Comparison of ENCODE assay signal across 10 cellular contexts in genomic region chr18:8730080-8730827, GRCh38. TPM values are rescaled to one million over a fixed set of nuclear protein-coding genes. Genes with fewer than 3 reads are reported as not detected.
DNase-seq lines count a peak whose midpoint lies in the region; ATAC-seq, FAIRE-seq and TF ChIP-seq lines count a peak whose summit lies in the region.
"Had no signal": no experiment of that assay in that cellular context is flagged by ENCODE, and none has a peak within 500 bp of the region (broad histone marks: within the 10 kb centered on the region; RNA-seq: fewer than 3 reads in every experiment).

No MANE protein-coding gene starts in this region.

- H3K27me3 ChIP-seq in H1 (replicated peaks in 1 of 4; ENCODE audit: control insufficient read depth in 3 of 4, extremely low read depth in 1 of 4, insufficient read depth in 3 of 4, low read length in 3 of 4) = no peaks in the 10 kb centered on the region

- no peak overlapping the region for H4K91ac ChIP-seq in H1 (replicated peaks; ENCODE audit: insufficient read length, low read length)

- H3K4me1 Mint-ChIP-seq in naive B cell = peaks cover 13 to 33% (median 17%) of the 10 kb centered on the region in 3 donors

- peaks cover 8 to 13% of the 10 kb centered on the region in 2 donors for H3K36me3 Mint-ChIP-seq in naive B cell

- no peak overlapping the region for H2BK12ac ChIP-seq in H1 (ENCODE audit: low read depth, low read length)

- peak overlapping the region in 2 of 6 donors; percentile 19 to 72 for H3K27ac Mint-ChIP-seq in naive B cell
- H3K27ac Mint-ChIP-seq: activated T-helper 2 cell treated with anti-CD3 and anti-CD28 coated beads, Interferon-gamma antibody, Interleukin-2, Interleukin-4, amounts not matched to agents 10 μg/mL and 5 μg/mL and 100 μg/mL, durations not matched to agents 14 hours and 24 hours and 36 hours had no signal

- no peak for TF ChIP-seq CTCF in H1 (IDR thresholded peaks at IDR 0.05; ENCODE audit: control extremely low read depth in 1 of 3, insufficient read depth in 1 of 3, low read depth in 1 of 3, low read length in 3 of 3)

- no peak for TF ChIP-seq POLR2A in H1 (IDR thresholded peaks at IDR 0.05; ENCODE audit: control extremely low read depth in 1 of 2, low read depth in 2 of 2, low read length in 2 of 2)

- CTCF ChIA-PET in H1 (lab: Charles Lee; ENCODE audit: partially characterized antibody) = interaction anchor here (0.7 kb wide), 1 partner anchor 168 kb away, joined by 3 read pairs; no protein-coding TSS in a partner anchor

- no peak overlapping the region for H3K14ac ChIP-seq in H1 (ENCODE audit: insufficient read length)

- no peak overlapping the region for H4K8ac ChIP-seq in H1 (ENCODE audit: extremely low read depth, insufficient read depth, low read length)

- no peak overlapping the region for H3K4me3 ChIP-seq in H1 (ENCODE audit: extremely low read depth in 1 of 4, insufficient read depth in 2 of 4, low read depth in 3 of 4, low read length in 4 of 4)

- H2BK120ac ChIP-seq in H1 (replicated peaks; ENCODE audit: low read depth, low read length) = no peak overlapping the region

- peaks cover 0 to 4% (median 4%) of the 10 kb centered on the region in 4 experiments; a peak in 4 of 8 replicates for H3K36me3 ChIP-seq in H1 (ENCODE audit: control insufficient read depth in 2 of 4, insufficient read depth in 4 of 4, low read length in 3 of 4)

- H3K79me1 ChIP-seq in H1 (ENCODE audit: low read depth, low read length) = no peaks in the 10 kb centered on the region; the same call in 1 of the 2 replicates

- TF ChIP-seq RAD21 in H1 (IDR thresholded peaks at IDR 0.05 in 1 of 2, conservative IDR thresholded peaks at IDR 0.05 in 1 of 2; ENCODE audit: low read depth in 2 of 2, low read length in 2 of 2) = no peak

- TF ChIP-seq EP300 in H1 (IDR thresholded peaks at IDR 0.05; ENCODE audit: borderline replicate concordance in 1 of 2, low read depth in 2 of 2, low read length in 2 of 2) = no peak

- H3K18ac ChIP-seq in H1 (ENCODE audit: extremely low read depth, low read length) = no peak overlapping the region

- peaks cover 2 to 14% (median 6%) of the 10 kb centered on the region in 4 experiments; a peak in 6 of 7 replicates for H3K4me1 ChIP-seq in H1 (replicated peaks in 1 of 4; ENCODE audit: control insufficient read depth in 3 of 4, insufficient read depth in 4 of 4, low read length in 3 of 4)

- ATAC-seq in naive B cell (ENCODE audit: low read depth in 2 of 2) (peak; percentile 28 to 45), HG03039 (IDR thresholded peaks at IDR 0.05; ENCODE audit: unreplicated experiment) (no peak), HG03457 (IDR thresholded peaks at IDR 0.05; ENCODE audit: unreplicated experiment) (no peak)

- peaks cover 0 to 9% (median 3%) of the 10 kb centered on the region in 7 donors for H3K9me3 Mint-ChIP-seq in naive B cell
- H3K9me3 Mint-ChIP-seq: activated T-helper 2 cell treated with anti-CD3 and anti-CD28 coated beads, Interferon-gamma antibody, Interleukin-2, Interleukin-4, amounts not matched to agents 10 μg/mL and 5 μg/mL and 100 μg/mL, durations not matched to agents 14 hours and 24 hours and 36 hours had no signal

- H3K9ac ChIP-seq in H1 (replicated peaks in 1 of 4; ENCODE audit: extremely low read depth in 1 of 4, low read depth in 3 of 4, low read length in 3 of 4) = no peak overlapping the region

- H3K27me3 Mint-ChIP-seq in naive B cell = no peaks in the 10 kb centered on the region

- no peaks in the 10 kb centered on the region for H3K9me3 ChIP-seq in H1 (ENCODE audit: insufficient read depth in 2 of 2, low read depth in 1 of 2, low read length in 1 of 2)

- no peak overlapping the region for H3K4me2 ChIP-seq in H1 (ENCODE audit: insufficient read depth in 1 of 2, low read depth in 2 of 2, low read length in 2 of 2)

- no peak overlapping the region for H4K5ac ChIP-seq in H1 (ENCODE audit: insufficient read length, low read depth, low read length)

- no peak overlapping the region for H2AFZ ChIP-seq in H1 (ENCODE audit: low read length)

- no peak overlapping the region for H3K4ac ChIP-seq in H1 (replicated peaks; ENCODE audit: insufficient read length, low read depth, low read length)

- no peak for FAIRE-seq in H1 (lab: Jason Lieb, UNC)
- FAIRE-seq in GM19239 (lab: Jason Lieb, UNC) = no peak

- peaks cover 0 to 32% of the 10 kb centered on the region in 2 experiments; a peak in 2 of 4 replicates for H3K79me2 ChIP-seq in H1 (ENCODE audit: control insufficient read depth in 1 of 2, insufficient read depth in 2 of 2, low read length in 2 of 2)

- H2BK15ac ChIP-seq in H1 (ENCODE audit: low read length) = no peak overlapping the region

- 90% methylated on average over 16 of the region's 16 CpGs; no CpG with 5 or more reads in 1 of the 2 experiments for WGBS in H1 (ENCODE audit: extremely low coverage in 1 of 2, insufficient coverage in 1 of 2, insufficient read length in 1 of 2, insufficient replicate concordance in 2 of 2, low coverage in 1 of 2, low lambda C conversion rate in 2 of 2, missing lambda C conversion rate in 1 of 2), 2 experiments

- H3K23me2 ChIP-seq in H1 (ENCODE audit: low read depth, low read length) = no peaks in the 10 kb centered on the region

- peak; percentile 34 for DNase-seq in Ammon's horn (ENCODE audit: low spot score)
- peak; percentile 41 for DNase-seq in NCI-H446 treated with DMSO at 0.1 percent for 48 hours (lab: John Stamatoyannopoulos, UW)
- no peak for DNase-seq in H1 (ENCODE audit: low read depth in 1 of 2, low spot score in 2 of 2)
- DNase-seq in naive B cell = no peak
- DNase-seq in GM19239 (ENCODE audit: insufficient read length, low spot score) = no peak
- no peak for DNase-seq in NCI-H1105 treated with DMSO at 0.1 percent for 48 hours (lab: John Stamatoyannopoulos, UW)
- DNase-seq: NCI-H526 had no signal

- POLR2A ChIA-PET in H1 (lab: Charles Lee; ENCODE audit: partially characterized antibody) = interaction anchor here (0.7 kb wide), 1 partner anchor 380 kb away, joined by 4 read pairs; no protein-coding TSS in a partner anchor

- H2AK5ac ChIP-seq in H1 (ENCODE audit: low read depth, low read length) = peak overlapping the region; percentile 53; the same call in 1 of the 2 replicates

- peak overlapping the region in 3 of 8 donors; percentile 16 to 35 (median 20) for H3K4me3 Mint-ChIP-seq in naive B cell

- H3K23ac ChIP-seq in H1 (ENCODE audit: insufficient read length) = no peak overlapping the region

- no peaks in the 10 kb centered on the region for H4K20me1 ChIP-seq in H1 (replicated peaks in 1 of 2; ENCODE audit: control insufficient read depth in 1 of 2, insufficient read depth in 2 of 2, low read length in 2 of 2)

- H2BK5ac ChIP-seq in H1 (ENCODE audit: low read depth, low read length) = no peak overlapping the region

- H2BK20ac ChIP-seq in H1 (ENCODE audit: low read length) = no peak overlapping the region

- no peak overlapping the region for H3K27ac ChIP-seq in H1 (ENCODE audit: low read depth, low read length)

- no peak overlapping the region for H3K56ac ChIP-seq in H1 (replicated peaks; ENCODE audit: insufficient read length, low read depth, low read length)

TF ChIP-seq in H1, 55 proteins besides CTCF, POLR2A, EP300 and RAD21:
- TF ChIP-seq GTF2F1 (IDR thresholded peaks at IDR 0.05; ENCODE audit: borderline replicate concordance, low read depth, low read length) = no peak
- TF ChIP-seq RNF2 (IDR thresholded peaks at IDR 0.05; ENCODE audit: borderline replicate concordance, low read depth, low read length, missing control alignments, poor library complexity, severe bottlenecking) = no peak
- no peak for TF ChIP-seq KDM1A (IDR thresholded peaks at IDR 0.05; ENCODE audit: borderline replicate concordance, low read length)
- no peak for TF ChIP-seq NANOG (IDR thresholded peaks at IDR 0.05; ENCODE audit: insufficient read depth, low read depth, low read length, poor library complexity, severe bottlenecking)
- TF ChIP-seq JUND (IDR thresholded peaks at IDR 0.05; ENCODE audit: low read length) = no peak
- TF ChIP-seq MAX (IDR thresholded peaks at IDR 0.05) = no peak
- TF ChIP-seq KDM5A (IDR thresholded peaks at IDR 0.05; ENCODE audit: low read length) = no peak
- no peak for TF ChIP-seq TAF1 (IDR thresholded peaks at IDR 0.05; ENCODE audit: low read depth, low read length)
- TF ChIP-seq BCL11A (IDR thresholded peaks at IDR 0.05; ENCODE audit: low read depth in 2 of 2, low read length in 2 of 2) = no peak
- TF ChIP-seq RFX5 (IDR thresholded peaks at IDR 0.05; ENCODE audit: borderline replicate concordance, low read depth, low read length) = no peak

RNA-seq across cellular contexts. Expression of gene MTCL1, which starts 24.9 kb away (rescaled TPM):
- total RNA-seq in H1 (2021; fragmentation: NEBNext Ultra II Directional; extraction: Animal tissue kit (Norgen Biotek cat#: 25700)) = 60.8 and 62.0 TPM in 2 replicates
- polyA plus RNA-seq in H1 (2011; rRNA removed) (16.6 and 19.8 TPM in 2 replicates), naive B cell (ENCODE audit: low read depth in 6 of 6) (1 to 10 TPM in 2 of 6 donors, under 1 TPM in 4; 0.26 to 1.4 (median 0.80) TPM)
- 18.3 TPM for polyA plus RNA-seq in H1 (2011; cell fraction: cytosol; rRNA removed)
- polyA plus RNA-seq in H1 (2011; cell fraction: nucleus; rRNA removed) = 55.0 TPM
- 28.3 to 36.5 TPM (median 32.7 TPM) in 4 replicates for polyA plus RNA-seq in H1 (2012, experiment 1 of 2)
- 8.4 TPM for polyA plus RNA-seq in H1 (2012, experiment 2 of 2)
- 18.5 TPM for polyA plus RNA-seq in H1 (2013, experiment 1 of 2)
- polyA plus RNA-seq in H1 (2013, experiment 2 of 2) = 19.1 TPM
- polyA minus RNA-seq in H1 (2011; rRNA and poly(A)+ RNA removed) = 31.5 and 34.8 TPM in 2 replicates
- polyA minus RNA-seq in H1 (2011; cell fraction: cytosol; rRNA and poly(A)+ RNA removed) = 29.1 TPM
- 75.2 TPM for polyA minus RNA-seq in H1 (2011; cell fraction: nucleus; rRNA and poly(A)+ RNA removed)

Comparison
In these comparisons a context has a peak if more than half of its experiments do, and no peak if none do; other contexts are left out.
1. DNase-seq: peak in Ammon's horn (single experiment) and NCI-H446 treated with DMSO at 0.1 percent for 48 hours (single experiment); none in H1 (0 of 2), naive B cell (single experiment), GM19239 (single experiment) and NCI-H1105 treated with DMSO at 0.1 percent for 48 hours (single experiment).
2. ATAC-seq: peak in naive B cell (2 of 2); none in HG03039 (single experiment) and HG03457 (single experiment).